16 cellular contexts compared by ENCODE assay signal in genomic region chr13:26465954-26466353, GRCh38.
"Had no signal": no experiment of that assay in that cellular context is flagged by ENCODE, and none has a peak within 500 bp of the region (broad histone marks: within the 10 kb centered on the region; RNA-seq: fewer than 3 reads in every experiment).

No MANE protein-coding gene starts in this region.

- H3K4me2 ChIP-seq: SK-N-SH had no signal

- DNase-seq: KBM-7, MV-4-11, NCI-H1048, NCI-H1105 treated with DMSO at 0.1 percent for 48 hours, NCI-H1417 treated with DMSO at 0.1 percent for 48 hours, NCI-H146, NCI-H1694 treated with DMSO at 0.1 percent for 48 hours, NCI-H1930, NCI-H2081, NCI-H2107, NCI-H2227 treated with DMSO at 0.1 percent for 48 hours, NCI-H524 treated with DMSO at 0.1 percent for 48 hours, NCI-H69, NCI-H774, RPMI8226, SK-N-SH had no signal

- H3K9me3 ChIP-seq: SK-N-SH had no signal

- H3K9ac ChIP-seq: SK-N-SH had no signal
